13 cellular contexts compared by ENCODE assay signal in the genomic region with DNA sequence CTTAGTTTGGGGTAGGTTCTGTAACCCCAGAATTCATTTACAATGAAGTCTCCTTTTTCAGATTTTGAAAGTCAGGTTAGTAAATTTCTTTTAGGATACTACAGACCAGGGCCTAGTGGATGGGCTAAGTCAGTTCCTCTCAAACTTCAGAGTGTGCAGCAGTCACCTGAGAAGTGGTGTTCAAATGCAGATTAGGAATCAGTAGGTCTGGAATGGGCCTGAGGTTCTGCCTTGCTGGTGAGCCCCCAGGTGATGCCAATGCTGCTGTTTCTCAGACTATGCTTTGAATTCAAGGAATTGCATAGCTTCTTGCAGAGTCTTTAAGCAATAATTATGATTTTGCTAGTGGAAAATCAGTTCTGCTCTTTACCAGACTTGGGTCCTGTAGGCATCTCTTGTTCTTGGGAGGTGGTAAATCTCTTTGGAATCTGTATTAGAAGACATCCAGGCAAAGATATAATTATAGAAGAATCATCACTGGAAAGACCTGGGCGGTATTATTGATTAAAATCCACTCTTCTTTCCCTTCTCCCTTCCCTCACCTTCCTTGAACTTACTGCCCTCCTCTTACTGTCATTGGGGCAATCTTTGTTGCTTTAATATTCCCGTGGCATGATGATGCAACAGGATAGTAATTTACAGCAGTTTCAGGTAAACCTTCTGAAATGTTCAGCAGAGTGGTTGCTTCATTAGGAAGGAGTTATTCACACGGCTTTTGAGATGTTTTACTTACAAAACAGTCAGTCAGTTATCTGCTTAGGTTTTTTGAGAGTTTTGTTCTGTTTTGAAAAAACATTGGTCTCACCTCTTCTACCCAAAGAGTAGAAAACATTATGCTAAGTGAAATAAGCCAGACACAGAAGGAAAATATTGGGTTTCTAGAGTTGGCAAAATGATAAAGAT.
DNase-seq lines count a peak whose midpoint lies in the region; ATAC-seq, FAIRE-seq and TF ChIP-seq lines count a peak whose summit lies in the region.
"Had no signal": no experiment of that assay in that cellular context is flagged by ENCODE, and none has a peak within 500 bp of the region (broad histone marks: within the 10 kb centered on the region; RNA-seq: fewer than 3 reads in every experiment).

No MANE protein-coding gene starts in this region.

- H4K20me1 ChIP-seq in IMR-90 (ENCODE audit: insufficient read depth, low read length): no peaks in the 10 kb centered on the region
- peaks cover 13% of the 10 kb centered on the region for H4K20me1 ChIP-seq in astrocyte (ENCODE audit: insufficient read depth, low read length)

- H3K18ac ChIP-seq in IMR-90 (ENCODE audit: low read depth, low read length): no peak overlapping the region

- H3K27ac ChIP-seq in IMR-90 (ENCODE audit: insufficient read depth, low read length) (no peak overlapping the region), astrocyte (ENCODE audit: low read depth, low read length) (no peak overlapping the region), liver (ENCODE audit: low read depth in 1 of 2, low read length in 2 of 2) (no peak overlapping the region), tibial nerve (no peak overlapping the region)
- H3K27ac ChIP-seq: VCaP had no signal

- TF ChIP-seq RAD21 in IMR-90 (IDR thresholded peaks at IDR 0.05; ENCODE audit: low read length) (no peak), liver (IDR thresholded peaks at IDR 0.05) (no peak)

- H3K79me2 ChIP-seq in astrocyte (ENCODE audit: insufficient read depth, low read length): no peaks in the 10 kb centered on the region

- WGBS in IMR-90 (ENCODE audit: extremely low coverage in 2 of 2, insufficient read length in 1 of 2), 2 experiments: no CpG with 5 or more reads among the region's 3 CpGs
- 85% methylated on average over 3 of the region's 3 CpGs for WGBS in liver
- 92 to 95% methylated on average over 3 of the region's 3 CpGs for WGBS in tibial nerve, 2 donors

- H2BK120ac ChIP-seq in IMR-90 (ENCODE audit: low read depth, low read length): no peak overlapping the region

- H3K4me2 ChIP-seq in IMR-90 (ENCODE audit: low read depth, low read length) (no peak overlapping the region), astrocyte (ENCODE audit: low read length) (no peak overlapping the region)

- no peak for DNase-seq in activated CD4-positive, alpha-beta memory T cell treated with anti-CD3 and anti-CD28 coated beads for 36 hours
- no peak for DNase-seq in activated CD4-positive, alpha-beta memory T cell treated with anti-CD3 and anti-CD28 coated beads, Interleukin-2, amount 10 ng/mL, durations not matched to agents 7 days and 5 days
- DNase-seq in IMR-90 (no peak), astrocyte (ENCODE audit: low read depth) (no peak), tibial nerve (ENCODE audit: low spot score in 2 of 2) (no peak), hippocampal formation (lab: John Stamatoyannopoulos, UW) (no peak)
- DNase-seq: NCI-H1092 had no signal

- dilution Hi-C loops in IMR-90 (cut with HindIII; ENCODE audit: low sequenced_read_pairs, unreplicated experiment): no loop called here

- H3K4me1 ChIP-seq in IMR-90 (ENCODE audit: control insufficient read depth, insufficient read depth, low read length) (peaks cover 6% of the 10 kb centered on the region), astrocyte (ENCODE audit: insufficient read depth, low read length) (peaks cover 18% of the 10 kb centered on the region), liver (ENCODE audit: control insufficient read depth in 4 of 4, insufficient read depth in 4 of 4, low read length in 3 of 4) (no peaks in the 10 kb centered on the region), tibial nerve (peaks cover 0 to 14% (median 0%) of the 10 kb centered on the region in 4 donors)

- POLR2A ChIA-PET in activated CD4-positive, alpha-beta memory T cell treated with anti-CD3 and anti-CD28 coated beads for 36 hours (lab: Charles Lee): no interaction called here
- POLR2A ChIA-PET in activated CD4-positive, alpha-beta memory T cell treated with anti-CD3 and anti-CD28 coated beads, Interleukin-2, amount 10 ng/mL, durations not matched to agents 7 days and 5 days (lab: Charles Lee): interaction anchor here (1.2 kb wide), 1 partner anchor 88 kb away, joined by 3 read pairs; no protein-coding TSS in a partner anchor
- POLR2A ChIA-PET in IMR-90 (lab: Charles Lee; ENCODE audit: unreplicated experiment): no interaction called here

- BruUV-seq in IMR-90 (replicated peaks; lab: Mats Ljungman, UMichigan): no TSS peak

- H2BK20ac ChIP-seq in IMR-90 (ENCODE audit: low read depth, low read length): no peak overlapping the region

- H2AK5ac ChIP-seq in IMR-90 (ENCODE audit: low read depth, low read length): no peak overlapping the region

- CTCF ChIA-PET in activated CD4-positive, alpha-beta memory T cell treated with anti-CD3 and anti-CD28 coated beads for 36 hours (lab: Charles Lee): interaction anchor here (0.8 kb wide), 1 partner anchor 164 kb away, joined by 3 read pairs; no protein-coding TSS in a partner anchor
- CTCF ChIA-PET in activated CD4-positive, alpha-beta memory T cell treated with anti-CD3 and anti-CD28 coated beads, Interleukin-2, amount 10 ng/mL, durations not matched to agents 7 days and 5 days (lab: Charles Lee): no interaction called here
- CTCF ChIA-PET in IMR-90 (lab: Yijun Ruan, JAX): no interaction called here

- peaks cover 4% of the 10 kb centered on the region for H3K36me3 Mint-ChIP-seq in activated CD4-positive, alpha-beta memory T cell treated with anti-CD3 and anti-CD28 coated beads for 36 hours
- peaks cover 10% of the 10 kb centered on the region for H3K36me3 Mint-ChIP-seq in activated CD4-positive, alpha-beta memory T cell treated with anti-CD3 and anti-CD28 coated beads, Interleukin-2, amount 10 ng/mL, durations not matched to agents 7 days and 5 days (ENCODE audit: low read depth)
- H3K36me3 Mint-ChIP-seq in astrocyte (ENCODE audit: low read depth, unreplicated experiment): peaks cover under 1% of the 10 kb centered on the region

- H4K8ac ChIP-seq in IMR-90 (ENCODE audit: low read depth in 2 of 2, low read length in 2 of 2): no peak overlapping the region

- H3K27me3 ChIP-seq in IMR-90 (ENCODE audit: control insufficient read depth, insufficient read depth, low read length) (no peaks in the 10 kb centered on the region), astrocyte (ENCODE audit: insufficient read depth, low read length) (no peaks in the 10 kb centered on the region), liver (ENCODE audit: control insufficient read depth in 4 of 4, insufficient read depth in 4 of 4, low read length in 3 of 4) (no peaks in the 10 kb centered on the region), tibial nerve (no peaks in the 10 kb centered on the region)

- no peak overlapping the region for H4K5ac ChIP-seq in IMR-90 (ENCODE audit: low read depth, low read length)

- H2AK9ac ChIP-seq in IMR-90 (replicated peaks; ENCODE audit: low read depth, low read length, poor library complexity): no peak overlapping the region

- H3K27me3 Mint-ChIP-seq in activated CD4-positive, alpha-beta memory T cell treated with anti-CD3 and anti-CD28 coated beads for 36 hours: no peaks in the 10 kb centered on the region
- H3K27me3 Mint-ChIP-seq in activated CD4-positive, alpha-beta memory T cell treated with anti-CD3 and anti-CD28 coated beads, Interleukin-2, amount 10 ng/mL, durations not matched to agents 7 days and 5 days: no peaks in the 10 kb centered on the region
- H3K27me3 Mint-ChIP-seq in astrocyte (ENCODE audit: low read depth, unreplicated experiment): no peaks in the 10 kb centered on the region
- H3K27me3 Mint-ChIP-seq: memory B cell; stimulated activated memory B cell treated with anti-CD40 and anti-IgM and Interleukin-4, amounts not matched to agents 10 μg/mL and 1 μg/mL and 100 μg/mL, for 72 hours had no signal

- H3K9ac ChIP-seq in IMR-90 (ENCODE audit: low read depth, low read length) (no peak overlapping the region), astrocyte (ENCODE audit: low read length) (no peak overlapping the region), liver (ENCODE audit: low read depth in 1 of 2, low read length in 2 of 2) (no peak overlapping the region)

- TF ChIP-seq CTCF in IMR-90 (conservative IDR thresholded peaks at IDR 0.05; ENCODE audit: low read depth, low read length) (no peak), astrocyte (IDR thresholded peaks at IDR 0.05; ENCODE audit: insufficient read depth, low read depth, low read length) (no peak), liver (IDR thresholded peaks at IDR 0.05; ENCODE audit: low read depth, low read length, missing input control) (no peak), tibial nerve (IDR thresholded peaks at IDR 0.05) (no peak)

- H3K23ac ChIP-seq in IMR-90 (ENCODE audit: low read depth, low read length): no peak overlapping the region

- intact Hi-C loops in activated CD4-positive, alpha-beta memory T cell treated with anti-CD3 and anti-CD28 coated beads for 36 hours (cut with micrococcal nuclease): no loop called here
- intact Hi-C loops in IMR-90 (cut with micrococcal nuclease): no loop called here

- ATAC-seq in IMR-90 (ENCODE audit: low read depth): no peak
- no peak for ATAC-seq in GM18498 (IDR thresholded peaks at IDR 0.05; ENCODE audit: unreplicated experiment)
- ATAC-seq: stimulated activated memory B cell treated with anti-CD40 and anti-IgM and Interleukin-4, amounts not matched to agents 10 μg/mL and 1 μg/mL and 100 μg/mL, for 72 hours had no signal

- H3K4me1 Mint-ChIP-seq in activated CD4-positive, alpha-beta memory T cell treated with anti-CD3 and anti-CD28 coated beads for 36 hours (ENCODE audit: low read depth): peaks cover 8% of the 10 kb centered on the region
- peaks cover 5% of the 10 kb centered on the region for H3K4me1 Mint-ChIP-seq in activated CD4-positive, alpha-beta memory T cell treated with anti-CD3 and anti-CD28 coated beads, Interleukin-2, amount 10 ng/mL, durations not matched to agents 7 days and 5 days
- peaks cover 18% of the 10 kb centered on the region for H3K4me1 Mint-ChIP-seq in astrocyte (ENCODE audit: low read depth, unreplicated experiment)
- H3K4me1 Mint-ChIP-seq: memory B cell; stimulated activated memory B cell treated with anti-CD40 and anti-IgM and Interleukin-4, amounts not matched to agents 10 μg/mL and 1 μg/mL and 100 μg/mL, for 72 hours had no signal

- no peak overlapping the region for H3K4me3 ChIP-seq in IMR-90 (ENCODE audit: insufficient read depth, low read depth, low read length)
- no peak overlapping the region for H3K4me3 ChIP-seq in astrocyte (ENCODE audit: insufficient read depth, low read depth, low read length)
- no peak overlapping the region for H3K4me3 ChIP-seq in liver (ENCODE audit: low read depth in 1 of 3, low read length in 3 of 3)
- H3K4me3 ChIP-seq in tibial nerve: no peak overlapping the region

- no peak overlapping the region for H3K56ac ChIP-seq in IMR-90 (ENCODE audit: extremely low read depth, insufficient read depth, low read length)

- H2BK15ac ChIP-seq in IMR-90 (ENCODE audit: low read depth, low read length): no peak overlapping the region

- H3K14ac ChIP-seq in IMR-90 (replicated peaks; ENCODE audit: low read depth, low read length): no peak overlapping the region

- H2AFZ ChIP-seq in IMR-90 (replicated peaks; ENCODE audit: low read length, poor library complexity) (no peak overlapping the region), astrocyte (ENCODE audit: low read depth, low read length) (no peak overlapping the region)

- H4K91ac ChIP-seq in IMR-90 (ENCODE audit: insufficient read depth, low read depth, low read length): no peak overlapping the region

- peaks cover 0 to 6% of the 10 kb centered on the region in 2 experiments; a peak in 1 of 4 replicates for H3K79me1 ChIP-seq in IMR-90 (ENCODE audit: low read depth in 1 of 2, low read length in 2 of 2)

- H3K9me3 ChIP-seq in IMR-90 (ENCODE audit: control insufficient read depth, insufficient read depth, low read length): no peaks in the 10 kb centered on the region
- H3K9me3 ChIP-seq in astrocyte (ENCODE audit: insufficient read depth, low read depth, low read length): no peaks in the 10 kb centered on the region
- no peaks in the 10 kb centered on the region for H3K9me3 ChIP-seq in liver (ENCODE audit: control insufficient read depth in 4 of 4, low read length in 3 of 4)
- H3K9me3 ChIP-seq in tibial nerve: no peaks in the 10 kb centered on the region

- in situ Hi-C loops in IMR-90 (cut with MboI; ENCODE audit: low sequenced_read_pairs): no loop called here

- H2BK5ac ChIP-seq in IMR-90 (ENCODE audit: low read depth, low read length, poor library complexity, severe bottlenecking): no peak overlapping the region

- FAIRE-seq in astrocyte (lab: Jason Lieb, UNC): peak; percentile 47
- FAIRE-seq: colon had no signal

- H3K4me3 Mint-ChIP-seq in activated CD4-positive, alpha-beta memory T cell treated with anti-CD3 and anti-CD28 coated beads for 36 hours: no peak overlapping the region
- H3K4me3 Mint-ChIP-seq in activated CD4-positive, alpha-beta memory T cell treated with anti-CD3 and anti-CD28 coated beads, Interleukin-2, amount 10 ng/mL, durations not matched to agents 7 days and 5 days: no peak overlapping the region
- no peak overlapping the region for H3K4me3 Mint-ChIP-seq in astrocyte (ENCODE audit: unreplicated experiment)
- H3K4me3 Mint-ChIP-seq: memory B cell; stimulated activated memory B cell treated with anti-CD40 and anti-IgM and Interleukin-4, amounts not matched to agents 10 μg/mL and 1 μg/mL and 100 μg/mL, for 72 hours had no signal

- H3K36me3 ChIP-seq in IMR-90 (ENCODE audit: control insufficient read depth, insufficient read depth, low read length): no peaks in the 10 kb centered on the region
- no peaks in the 10 kb centered on the region for H3K36me3 ChIP-seq in astrocyte (ENCODE audit: insufficient read depth, low read length)
- peaks cover 0 to 6% (median 2%) of the 10 kb centered on the region in 4 donors for H3K36me3 ChIP-seq in liver (ENCODE audit: control insufficient read depth in 4 of 4, insufficient read depth in 3 of 4, low read depth in 1 of 4, low read length in 3 of 4)
- peaks cover 0 to 10% (median 0%) of the 10 kb centered on the region in 3 donors for H3K36me3 ChIP-seq in tibial nerve

- no peak for TF ChIP-seq EP300 in tibial nerve (IDR thresholded peaks at IDR 0.05)

- no peaks in the 10 kb centered on the region for H3K9me3 Mint-ChIP-seq in activated CD4-positive, alpha-beta memory T cell treated with anti-CD3 and anti-CD28 coated beads for 36 hours
- no peaks in the 10 kb centered on the region for H3K9me3 Mint-ChIP-seq in activated CD4-positive, alpha-beta memory T cell treated with anti-CD3 and anti-CD28 coated beads, Interleukin-2, amount 10 ng/mL, durations not matched to agents 7 days and 5 days
- H3K9me3 Mint-ChIP-seq in astrocyte (ENCODE audit: unreplicated experiment): no peaks in the 10 kb centered on the region
- H3K9me3 Mint-ChIP-seq: memory B cell; stimulated activated memory B cell treated with anti-CD40 and anti-IgM and Interleukin-4, amounts not matched to agents 10 μg/mL and 1 μg/mL and 100 μg/mL, for 72 hours had no signal

- H3K4ac ChIP-seq in IMR-90 (ENCODE audit: low read depth, low read length): no peak overlapping the region

- no peaks in the 10 kb centered on the region; the same call in 1 of the 2 replicates for H3K9me1 ChIP-seq in IMR-90 (ENCODE audit: insufficient read depth, low read length)

- peak overlapping the region; percentile 31 for H3K27ac Mint-ChIP-seq in activated CD4-positive, alpha-beta memory T cell treated with anti-CD3 and anti-CD28 coated beads for 36 hours
- H3K27ac Mint-ChIP-seq in activated CD4-positive, alpha-beta memory T cell treated with anti-CD3 and anti-CD28 coated beads, Interleukin-2, amount 10 ng/mL, durations not matched to agents 7 days and 5 days: no peak overlapping the region
- H3K27ac Mint-ChIP-seq in astrocyte (ENCODE audit: unreplicated experiment): peak overlapping the region; percentile 19
- H3K27ac Mint-ChIP-seq: memory B cell; stimulated activated memory B cell treated with anti-CD40 and anti-IgM and Interleukin-4, amounts not matched to agents 10 μg/mL and 1 μg/mL and 100 μg/mL, for 72 hours had no signal

- TF ChIP-seq POLR2A in IMR-90 (IDR thresholded peaks at IDR 0.05; ENCODE audit: low read depth, low read length): no peak
- no peak for TF ChIP-seq POLR2A in tibial nerve (IDR thresholded peaks at IDR 0.05)
